In genomic region chr22:27798526-27799333, GRCh38 we compare ENCODE assay signal across 14 cellular contexts. TPM values are rescaled to one million over a fixed set of nuclear protein-coding genes. Genes with fewer than 3 reads are reported as not detected.
DNase-seq lines count a peak whose midpoint lies in the region; ATAC-seq and TF ChIP-seq lines count a peak whose summit lies in the region.
"Had no signal": no experiment of that assay in that cellular context is flagged by ENCODE, and none has a peak within 500 bp of the region (broad histone marks: within the 10 kb centered on the region; RNA-seq: fewer than 3 reads in every experiment).

No MANE protein-coding gene starts in this region.

- TF ChIP-seq CTCF in coronary artery (IDR thresholded peaks at IDR 0.05) (no peak), transverse colon (IDR thresholded peaks at IDR 0.05) (no peak)

- no peak overlapping the region for H2BK5ac ChIP-seq in mesendoderm (ENCODE audit: low read length)

- no peaks in the 10 kb centered on the region for H3K79me2 ChIP-seq in mesendoderm (ENCODE audit: control insufficient read depth, insufficient read depth, low read length)

- H3K27me3 ChIP-seq in mesendoderm (ENCODE audit: insufficient read depth, low read length, poor library complexity) (peaks cover 45% of the 10 kb centered on the region), transverse colon (peaks cover 71% of the 10 kb centered on the region)
- H3K27me3 ChIP-seq: foreskin keratinocyte had no signal

- H2BK15ac ChIP-seq in mesendoderm (replicated peaks; ENCODE audit: low read depth): no peak overlapping the region

- WGBS in mesendoderm (ENCODE audit: extremely low coverage, insufficient coverage, low lambda C conversion rate): no CpG with 5 or more reads among the region's 75 CpGs
- WGBS in transverse colon (ENCODE audit: low coverage in 1 of 2), 2 donors: 58% methylated on average over 51 of the region's 75 CpGs; no CpG with 5 or more reads in 1 of the 2 donors

- CTCF ChIA-PET in activated naive CD4-positive, alpha-beta T cell treated with anti-CD3 and anti-CD28 coated beads for 36 hours (lab: Charles Lee): no interaction called here

- in situ Hi-C loops in transverse colon (cut with MboI; ENCODE audit: low pct_ligation_motif_present in 1 of 4, low pct_unique_long_range_greater_than_20kb in 1 of 4, low sequenced_read_pairs in 3 of 4): no loop called here

- no peak for DNase-seq in activated naive CD4-positive, alpha-beta T cell treated with anti-CD3 and anti-CD28 coated beads for 36 hours
- DNase-seq in activated naive CD4-positive, alpha-beta T cell treated with anti-CD3 and anti-CD28 coated beads, Interleukin-2, amount 50 U/mL, for 72 hours (ENCODE audit: low spot score in 2 of 2): no peak
- DNase-seq in coronary artery (ENCODE audit: low spot score): no peak
- peak; percentile 66 for DNase-seq in mesendoderm
- no peak for DNase-seq in transverse colon
- DNase-seq in activated CD4-positive, alpha-beta T cell treated with anti-CD3 and anti-CD28 coated beads, Interleukin-2, amount 50 U/mL, for 1 hour: no peak
- DNase-seq: activated CD8-positive, alpha-beta T cell treated with anti-CD3 and anti-CD28 coated beads for 36 hours; amniotic stem cell; NCI-H524 treated with DMSO at 0.1 percent for 48 hours; SK-N-SH had no signal

- H3K4me3 Mint-ChIP-seq in activated naive CD4-positive, alpha-beta T cell treated with anti-CD3 and anti-CD28 coated beads for 36 hours: peak overlapping the region; percentile 4
- H3K4me3 Mint-ChIP-seq: activated CD8-positive, alpha-beta T cell treated with anti-CD3 and anti-CD28 coated beads for 36 hours had no signal

- no peak overlapping the region for H2AK5ac ChIP-seq in mesendoderm (ENCODE audit: low read length)

- no peak overlapping the region for H3K27ac Mint-ChIP-seq in activated naive CD4-positive, alpha-beta T cell treated with anti-CD3 and anti-CD28 coated beads for 36 hours
- no peak overlapping the region for H3K27ac Mint-ChIP-seq in activated naive CD4-positive, alpha-beta T cell treated with anti-CD3 and anti-CD28 coated beads, Interleukin-2, amount 50 U/mL, for 72 hours
- H3K27ac Mint-ChIP-seq: activated CD8-positive, alpha-beta T cell treated with anti-CD3 and anti-CD28 coated beads for 36 hours had no signal

- H3K27me3 Mint-ChIP-seq in activated naive CD4-positive, alpha-beta T cell treated with anti-CD3 and anti-CD28 coated beads for 36 hours (ENCODE audit: low read depth): peaks cover 4% of the 10 kb centered on the region

- H3K4me2 ChIP-seq in mesendoderm (ENCODE audit: low read length): peak overlapping the region; percentile 25
- H3K4me2 ChIP-seq: A549, SK-N-SH had no signal

- H3K4me1 Mint-ChIP-seq in activated naive CD4-positive, alpha-beta T cell treated with anti-CD3 and anti-CD28 coated beads for 36 hours (ENCODE audit: low read depth): peaks cover 8% of the 10 kb centered on the region

- no peaks in the 10 kb centered on the region for H3K79me1 ChIP-seq in mesendoderm (ENCODE audit: low read length)

- TF ChIP-seq EP300 in transverse colon (IDR thresholded peaks at IDR 0.05; ENCODE audit: low read depth): no peak

- no peaks in the 10 kb centered on the region for H3K9me3 Mint-ChIP-seq in activated naive CD4-positive, alpha-beta T cell treated with anti-CD3 and anti-CD28 coated beads for 36 hours
- H3K9me3 Mint-ChIP-seq in activated naive CD4-positive, alpha-beta T cell treated with anti-CD3 and anti-CD28 coated beads, Interleukin-2, amount 50 U/mL, for 72 hours: no peaks in the 10 kb centered on the region
- H3K9me3 Mint-ChIP-seq: activated CD8-positive, alpha-beta T cell treated with anti-CD3 and anti-CD28 coated beads for 36 hours had no signal

- H2BK120ac ChIP-seq in mesendoderm (ENCODE audit: low read depth, low read length): no peak overlapping the region

- peak overlapping the region; percentile 94 to 98 for H3K27ac ChIP-seq in coronary artery
- H3K27ac ChIP-seq in mesendoderm (ENCODE audit: low read depth, low read length): no peak overlapping the region
- H3K27ac ChIP-seq in transverse colon: peak overlapping the region in 3 of 4 donors; percentile 30 to 85 (median 83)
- H3K27ac ChIP-seq: A549, foreskin keratinocyte had no signal

- H3K18ac ChIP-seq in mesendoderm (ENCODE audit: low read length): peak overlapping the region; percentile 25

- no peak for TF ChIP-seq POLR2A in transverse colon (IDR thresholded peaks at IDR 0.05)

- peaks cover 10% of the 10 kb centered on the region for H3K4me1 ChIP-seq in mesendoderm (ENCODE audit: control insufficient read depth, low read depth, low read length)
- peaks cover 2 to 34% (median 20%) of the 10 kb centered on the region in 4 donors for H3K4me1 ChIP-seq in transverse colon

- H4K5ac ChIP-seq in mesendoderm (ENCODE audit: low read length): no peak overlapping the region

- H3K56ac ChIP-seq in mesendoderm (ENCODE audit: low read length): peak overlapping the region; percentile 34

- H3K36me3 ChIP-seq in mesendoderm (ENCODE audit: control insufficient read depth, insufficient read depth, low read length) (no peaks in the 10 kb centered on the region), transverse colon (no peaks in the 10 kb centered on the region)

- H3K4ac ChIP-seq in mesendoderm (ENCODE audit: low read depth, low read length): no peak overlapping the region

- H3K4me3 ChIP-seq in coronary artery: peak overlapping the region; percentile 98
- H3K4me3 ChIP-seq in mesendoderm (ENCODE audit: low read length): no peak overlapping the region
- peak overlapping the region in 2 of 4 donors; percentile 60 to 69 for H3K4me3 ChIP-seq in transverse colon
- H3K4me3 ChIP-seq: A549 had no signal

- no peak overlapping the region for H4K8ac ChIP-seq in mesendoderm (ENCODE audit: low read depth, low read length)

- no peak for ATAC-seq in activated naive CD4-positive, alpha-beta T cell treated with anti-CD3 and anti-CD28 coated beads, Interleukin-2, amount 50 U/mL, for 72 hours
- ATAC-seq in GM18907 (IDR thresholded peaks at IDR 0.05; ENCODE audit: unreplicated experiment): no peak
- ATAC-seq in HG03097 (IDR thresholded peaks at IDR 0.05; ENCODE audit: low FRiP score, unreplicated experiment): no peak
- ATAC-seq: A549; activated CD8-positive, alpha-beta T cell treated with anti-CD3 and anti-CD28 coated beads for 36 hours had no signal

- H3K23ac ChIP-seq in mesendoderm (ENCODE audit: low read length): peak overlapping the region; percentile 89

- H3K36me3 Mint-ChIP-seq in activated naive CD4-positive, alpha-beta T cell treated with anti-CD3 and anti-CD28 coated beads for 36 hours (ENCODE audit: low read depth): no peaks in the 10 kb centered on the region
- no peaks in the 10 kb centered on the region for H3K36me3 Mint-ChIP-seq in activated naive CD4-positive, alpha-beta T cell treated with anti-CD3 and anti-CD28 coated beads, Interleukin-2, amount 50 U/mL, for 72 hours

- intact Hi-C loops in activated naive CD4-positive, alpha-beta T cell treated with anti-CD3 and anti-CD28 coated beads for 36 hours (cut with micrococcal nuclease): no loop called here
- intact Hi-C loops in transverse colon (cut with DNase I; ENCODE audit: low total_unique reads): loop anchor here (10.0 kb wide), 1 partner anchor 584 kb away; no protein-coding TSS in a partner anchor

- H3K9ac ChIP-seq in mesendoderm (ENCODE audit: low read length): no peak overlapping the region
- H3K9ac ChIP-seq: SK-N-SH had no signal

- no peaks in the 10 kb centered on the region for H3K9me3 ChIP-seq in transverse colon
- H3K9me3 ChIP-seq: A549, SK-N-SH had no signal

RNA-seq across cellular contexts. Expression of gene MN1, which starts 2.8 kb away (rescaled TPM):
- total RNA-seq in activated naive CD4-positive, alpha-beta T cell treated with anti-CD3 and anti-CD28 coated beads for 36 hours: under 1 TPM in 1 of 2 experiments, not detected in 1; 0.12 TPM
- total RNA-seq in activated naive CD4-positive, alpha-beta T cell treated with anti-CD3 and anti-CD28 coated beads, Interleukin-2, amount 50 U/mL, for 72 hours: under 1 TPM; 0.14 to 0.16 TPM
- polyA plus RNA-seq in mesendoderm (2013, experiment 1 of 2): 1.3 TPM
- 1.4 TPM for polyA plus RNA-seq in mesendoderm (2013, experiment 2 of 2)
- total RNA-seq in transverse colon: 1 to 10 TPM; 1.1 to 4.2 (median 3.0) TPM
